20 cellular contexts compared by ENCODE assay signal in the genomic region with DNA sequence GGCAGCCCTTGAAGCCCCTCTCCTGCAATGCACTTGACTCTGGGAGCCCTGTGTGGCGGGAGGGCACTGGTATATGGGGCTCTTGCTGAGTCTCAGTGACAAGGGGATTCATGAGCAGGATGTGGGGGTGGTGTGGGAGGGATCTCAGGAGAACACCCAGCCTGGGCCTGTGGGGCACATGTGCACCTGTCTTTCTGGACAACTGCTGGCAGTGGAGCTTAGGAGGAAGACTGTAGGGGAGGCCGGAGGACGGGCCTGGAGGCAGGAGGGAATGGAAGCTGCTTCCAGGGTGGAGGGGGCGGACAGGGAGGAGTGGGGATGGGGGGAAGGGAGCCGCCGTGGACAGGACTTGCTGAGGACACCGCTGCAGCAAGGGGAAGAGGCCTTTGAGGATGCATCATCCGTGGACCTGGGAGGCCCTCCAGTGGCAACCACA. TPM values are rescaled to one million over a fixed set of nuclear protein-coding genes. Genes with fewer than 3 reads are reported as not detected.
DNase-seq lines count a peak whose midpoint lies in the region; ATAC-seq and TF ChIP-seq lines count a peak whose summit lies in the region.
"Had no signal": no experiment of that assay in that cellular context is flagged by ENCODE, and none has a peak within 500 bp of the region (broad histone marks: within the 10 kb centered on the region; RNA-seq: fewer than 3 reads in every experiment).

No MANE protein-coding gene starts in this region.

- TF ChIP-seq POLR2A in right lobe of liver (IDR thresholded peaks at IDR 0.05) = no peak

- H3K4me3 ChIP-seq in RWPE2 (ENCODE audit: severe bottlenecking) (no peak overlapping the region), right lobe of liver (no peak overlapping the region)
- H3K4me3 ChIP-seq: SJSA1 had no signal

- H3K9me3 ChIP-seq in RWPE2 (ENCODE audit: severe bottlenecking) (no peaks in the 10 kb centered on the region), right lobe of liver (no peaks in the 10 kb centered on the region)
- H3K9me3 ChIP-seq: BE2C, SJSA1 had no signal

- ATAC-seq in activated T-cell treated with anti-CD3 and anti-CD28 coated beads, Interleukin-2, amount 50 U/mL, for 72 hours (replicated peaks in 1 of 2) = no peak
- ATAC-seq in RWPE2 (ENCODE audit: low read depth) (no peak), right lobe of liver (peak in 1 of 4 donors; percentile 6), sciatic nerve (no peak), HG02852 (IDR thresholded peaks at IDR 0.05; ENCODE audit: unreplicated experiment) (no peak)
- ATAC-seq: PC-3 had no signal

- H3K9me3 Mint-ChIP-seq in activated T-cell treated with anti-CD3 and anti-CD28 coated beads, Interleukin-2, amount 50 U/mL, for 72 hours = no peaks in the 10 kb centered on the region
- H3K9me3 Mint-ChIP-seq: CD4-positive, alpha-beta T cell had no signal

- H3K4me1 Mint-ChIP-seq in activated T-cell treated with anti-CD3 and anti-CD28 coated beads, Interleukin-2, amount 50 U/mL, for 72 hours (ENCODE audit: low read depth) = no peaks in the 10 kb centered on the region

- H3K4me3 Mint-ChIP-seq in activated T-cell treated with anti-CD3 and anti-CD28 coated beads, Interleukin-2, amount 50 U/mL, for 72 hours = no peak overlapping the region
- H3K4me3 Mint-ChIP-seq: CD4-positive, alpha-beta T cell had no signal

- H3K4me1 ChIP-seq in RWPE2 (ENCODE audit: insufficient read depth, poor library complexity, severe bottlenecking) = no peaks in the 10 kb centered on the region
- no peaks in the 10 kb centered on the region for H3K4me1 ChIP-seq in right lobe of liver
- H3K4me1 ChIP-seq: BE2C, SJSA1 had no signal

- H3K36me3 ChIP-seq in RWPE2 (ENCODE audit: low read depth) (no peaks in the 10 kb centered on the region), right lobe of liver (peaks cover 0 to 52% (median 18%) of the 10 kb centered on the region in 4 donors)
- H3K36me3 ChIP-seq: BE2C, SJSA1 had no signal

- H3K36me3 Mint-ChIP-seq in activated T-cell treated with anti-CD3 and anti-CD28 coated beads, Interleukin-2, amount 50 U/mL, for 72 hours (ENCODE audit: insufficient read depth in 2 of 2) = no peaks in the 10 kb centered on the region

- H3K27ac ChIP-seq in RWPE2 (ENCODE audit: poor library complexity, severe bottlenecking) = no peak overlapping the region
- H3K27ac ChIP-seq in right lobe of liver = no peak overlapping the region
- H3K27ac ChIP-seq: RWPE1, SJSA1 had no signal

- peak; percentile 10 for DNase-seq in activated T-cell treated with anti-CD3 and anti-CD28 coated beads, Interleukin-2, amount 50 U/mL, for 1 hour
- DNase-seq in activated T-cell treated with anti-CD3 and anti-CD28 coated beads, Interleukin-2, amount 50 U/mL, for 72 hours = no peak
- DNase-seq in RWPE2 (ENCODE audit: low spot score) (peak; percentile 68), right lobe of liver (peak in 2 of 3 donors; percentile 29 to 44), sciatic nerve (ENCODE audit: low spot score) (peak; percentile 43)
- no peak for DNase-seq in effector CD4-positive, alpha-beta T cell
- DNase-seq in activated CD4-positive, alpha-beta T cell treated with anti-CD3 and anti-CD28 coated beads, Interleukin-2, amount 50 U/mL, for 4 hours = no peak
- DNase-seq: 8988T, BE2C, KBM-7, NCI-H1436, NCI-H2029, NCI-H2171, NCI-H446 treated with DMSO at 0.1 percent for 48 hours, NCI-H748 treated with DMSO at 0.1 percent for 48 hours, PC-3 had no signal

- TF ChIP-seq CTCF in RWPE2 (IDR thresholded peaks at IDR 0.05; ENCODE audit: poor library complexity, severe bottlenecking) (no peak), right lobe of liver (IDR thresholded peaks at IDR 0.05) (no peak)

- H3K27ac Mint-ChIP-seq in activated T-cell treated with anti-CD3 and anti-CD28 coated beads, Interleukin-2, amount 50 U/mL, for 72 hours = no peak overlapping the region
- H3K27ac Mint-ChIP-seq: CD4-positive, alpha-beta T cell had no signal

- H3K27me3 Mint-ChIP-seq in activated T-cell treated with anti-CD3 and anti-CD28 coated beads, Interleukin-2, amount 50 U/mL, for 72 hours (ENCODE audit: low read depth) = no peaks in the 10 kb centered on the region
- H3K27me3 Mint-ChIP-seq: CD4-positive, alpha-beta T cell had no signal

- H3K27me3 ChIP-seq in RWPE2 (ENCODE audit: insufficient read depth, poor library complexity, severe bottlenecking) (no peaks in the 10 kb centered on the region), right lobe of liver (no peaks in the 10 kb centered on the region)
- H3K27me3 ChIP-seq: BE2C, SJSA1 had no signal

- 33% methylated on average over 1 of the region's 8 CpGs for WGBS in right lobe of liver (ENCODE audit: insufficient coverage, low coverage, low lambda C conversion rate, missing lambda C conversion rate)

- intact Hi-C loops in right lobe of liver (cut with DNase I) = loop anchor here (10.0 kb wide), 2 partner anchors 189 to 339 kb away; no protein-coding TSS in a partner anchor
- intact Hi-C loops in sciatic nerve (cut with DNase I) = loop anchor here (10.0 kb wide), 1 partner anchor 189 kb away; no protein-coding TSS in a partner anchor

RNA-seq across cellular contexts. Expression of gene SNRPA1, which starts 10.8 kb away (rescaled TPM):
- 100 to 1,000 TPM; 132 to 141 TPM for total RNA-seq in activated T-cell treated with anti-CD3 and anti-CD28 coated beads, Interleukin-2, amount 50 U/mL, for 72 hours
- 10 to 100 TPM; 17.7 to 28.6 (median 24.1) TPM for total RNA-seq in right lobe of liver
- 43.8 TPM for total RNA-seq in sciatic nerve

RNA-seq across cellular contexts. Expression of gene SELENOS, which starts 28.6 kb away (rescaled TPM):
- 10 to 100 TPM; 42.9 to 44.8 TPM for total RNA-seq in activated T-cell treated with anti-CD3 and anti-CD28 coated beads, Interleukin-2, amount 50 U/mL, for 72 hours
- total RNA-seq in right lobe of liver = 10 to 100 TPM; 30.4 to 52.5 (median 39.6) TPM
- total RNA-seq in sciatic nerve = 74.4 TPM

RNA-seq across cellular contexts. Expression of gene CHSY1, which starts 54.0 kb away (rescaled TPM):
- total RNA-seq in activated T-cell treated with anti-CD3 and anti-CD28 coated beads, Interleukin-2, amount 50 U/mL, for 72 hours = 10 to 100 TPM; 26.4 to 31.1 TPM
- total RNA-seq in right lobe of liver (10 to 100 TPM in 2 of 6 experiments, 1 to 10 TPM in 4; 4.9 to 12.6 (median 7.2) TPM), sciatic nerve (53.2 TPM)

Comparison
In these comparisons a context has a peak if more than half of its experiments do, and no peak if none do; other contexts are left out.
1. DNase-seq: peak in activated T-cell treated with anti-CD3 and anti-CD28 coated beads, Interleukin-2, amount 50 U/mL, for 1 hour (single experiment), RWPE2 (single experiment), right lobe of liver (2 of 3) and sciatic nerve (single experiment); none in activated T-cell treated with anti-CD3 and anti-CD28 coated beads, Interleukin-2, amount 50 U/mL, for 72 hours (0 of 2), effector CD4-positive, alpha-beta T cell (single experiment) and activated CD4-positive, alpha-beta T cell treated with anti-CD3 and anti-CD28 coated beads, Interleukin-2, amount 50 U/mL, for 4 hours (0 of 2).